In genomic region chr10:79082631-79083581, GRCh38 we compare ENCODE assay signal across 11 cellular contexts. TPM values are rescaled to one million over a fixed set of nuclear protein-coding genes. Genes with fewer than 3 reads are reported as not detected.
DNase-seq lines count a peak whose midpoint lies in the region; ATAC-seq and FAIRE-seq lines count a peak whose summit lies in the region.
"Had no signal": no experiment of that assay in that cellular context is flagged by ENCODE, and none has a peak within 500 bp of the region (broad histone marks: within the 10 kb centered on the region; RNA-seq: fewer than 3 reads in every experiment).

No MANE protein-coding gene starts in this region.

- H3K4me3 ChIP-seq in ACC112 (ENCODE audit: low read depth, low read length): no peak overlapping the region

- FAIRE-seq in frontal cortex (lab: Jason Lieb, UNC): no peak

- DNase-seq in M059J (ENCODE audit: low read depth) (peak; percentile 92), frontal cortex (ENCODE audit: low spot score in 2 of 2) (no peak), NCI-H1694 treated with DMSO at 0.1 percent for 48 hours (lab: John Stamatoyannopoulos, UW) (no peak), SKM-1 (lab: John Stamatoyannopoulos, UW; ENCODE audit: unreplicated experiment) (no peak), NCI-H446 (lab: John Stamatoyannopoulos, UW) (no peak)
- no peak for DNase-seq in natural killer cell treated with Interleukin-12 subunit alpha and Interleukin-12 subunit beta and Interleukin-15 and Interleukin-18, amount 100 ng/mL, for 72 hours (ENCODE audit: low spot score)
- DNase-seq: AML-193, amygdala had no signal

- no peak overlapping the region for H3K4me3 Mint-ChIP-seq in dendritic cell treated with granulocyte-macrophage colony-stimulating factor and Interleukin-4, amounts not matched to agents 40 ng/mL and 50 ng/mL, for 4 days
- peak overlapping the region; percentile 33 for H3K4me3 Mint-ChIP-seq in natural killer cell treated with Interleukin-12 subunit alpha and Interleukin-12 subunit beta and Interleukin-15 and Interleukin-18, amount 100 ng/mL, for 72 hours

- H3K36me3 ChIP-seq in ACC112 (ENCODE audit: insufficient read depth, low read length): no peaks in the 10 kb centered on the region

- no peaks in the 10 kb centered on the region for H3K27me3 Mint-ChIP-seq in dendritic cell treated with granulocyte-macrophage colony-stimulating factor and Interleukin-4, amounts not matched to agents 40 ng/mL and 50 ng/mL, for 4 days
- H3K27me3 Mint-ChIP-seq in natural killer cell treated with Interleukin-12 subunit alpha and Interleukin-12 subunit beta and Interleukin-15 and Interleukin-18, amount 100 ng/mL, for 72 hours: no peaks in the 10 kb centered on the region

- H3K9me3 Mint-ChIP-seq in dendritic cell treated with granulocyte-macrophage colony-stimulating factor and Interleukin-4, amounts not matched to agents 40 ng/mL and 50 ng/mL, for 4 days: no peaks in the 10 kb centered on the region
- no peaks in the 10 kb centered on the region for H3K9me3 Mint-ChIP-seq in natural killer cell treated with Interleukin-12 subunit alpha and Interleukin-12 subunit beta and Interleukin-15 and Interleukin-18, amount 100 ng/mL, for 72 hours

- H3K36me3 Mint-ChIP-seq in dendritic cell treated with granulocyte-macrophage colony-stimulating factor and Interleukin-4, amounts not matched to agents 40 ng/mL and 50 ng/mL, for 4 days (ENCODE audit: low read depth): peaks cover 23% of the 10 kb centered on the region
- no peaks in the 10 kb centered on the region for H3K36me3 Mint-ChIP-seq in natural killer cell treated with Interleukin-12 subunit alpha and Interleukin-12 subunit beta and Interleukin-15 and Interleukin-18, amount 100 ng/mL, for 72 hours

- H2AFZ ChIP-seq in ACC112 (ENCODE audit: low read length, unreplicated experiment): no peak overlapping the region

- H3K79me2 ChIP-seq in ACC112 (ENCODE audit: control insufficient read depth, insufficient read depth, low read length, unreplicated experiment): peaks cover 95% of the 10 kb centered on the region

- no peak for ATAC-seq in natural killer cell treated with Interleukin-12 subunit alpha and Interleukin-12 subunit beta and Interleukin-15 and Interleukin-18, amount 100 ng/mL, for 72 hours

- H3K4me1 Mint-ChIP-seq in dendritic cell treated with granulocyte-macrophage colony-stimulating factor and Interleukin-4, amounts not matched to agents 40 ng/mL and 50 ng/mL, for 4 days (ENCODE audit: low read depth): peaks cover 98% of the 10 kb centered on the region
- peaks cover 41 to 45% of the 10 kb centered on the region in 2 donors for H3K4me1 Mint-ChIP-seq in natural killer cell treated with Interleukin-12 subunit alpha and Interleukin-12 subunit beta and Interleukin-15 and Interleukin-18, amount 100 ng/mL, for 72 hours (ENCODE audit: low read depth in 2 of 2)

- H3K4me1 ChIP-seq in ACC112 (ENCODE audit: control insufficient read depth, insufficient read depth, low read length, unreplicated experiment): peaks cover 76% of the 10 kb centered on the region

- peak overlapping the region; percentile 91 for H3K27ac ChIP-seq in ACC112 (ENCODE audit: low read depth, low read length)
- H3K27ac ChIP-seq: foreskin keratinocyte had no signal

- intact Hi-C loops in dendritic cell treated with granulocyte-macrophage colony-stimulating factor and Interleukin-4, amounts not matched to agents 40 ng/mL and 50 ng/mL, for 4 days (cut with micrococcal nuclease): loop anchor here (5.0 kb wide), 1 partner anchor 74 kb away; no protein-coding TSS in a partner anchor

- peak overlapping the region; percentile 81 for H3K27ac Mint-ChIP-seq in dendritic cell treated with granulocyte-macrophage colony-stimulating factor and Interleukin-4, amounts not matched to agents 40 ng/mL and 50 ng/mL, for 4 days
- H3K27ac Mint-ChIP-seq in natural killer cell treated with Interleukin-12 subunit alpha and Interleukin-12 subunit beta and Interleukin-15 and Interleukin-18, amount 100 ng/mL, for 72 hours: peak overlapping the region in 1 of 2 donors; percentile 75

- H3K27me3 ChIP-seq in ACC112 (ENCODE audit: insufficient read depth, low read length): no peaks in the 10 kb centered on the region
- H3K27me3 ChIP-seq: foreskin keratinocyte had no signal

RNA-seq across cellular contexts. Expression of gene ZMIZ1, which starts 14.1 kb away (rescaled TPM):
- 21.9 and 47.2 TPM in 2 replicates for total RNA-seq in M059J (2014; rRNA removed; shearing (Covaris generic))
- 10 to 100 TPM; 49.7 to 54.4 TPM for total RNA-seq in natural killer cell treated with Interleukin-12 subunit alpha and Interleukin-12 subunit beta and Interleukin-15 and Interleukin-18, amount 100 ng/mL, for 72 hours
- 19.6 TPM for total RNA-seq in frontal cortex
